ENCODE assay signal across 8 cellular contexts in the genomic region with DNA sequence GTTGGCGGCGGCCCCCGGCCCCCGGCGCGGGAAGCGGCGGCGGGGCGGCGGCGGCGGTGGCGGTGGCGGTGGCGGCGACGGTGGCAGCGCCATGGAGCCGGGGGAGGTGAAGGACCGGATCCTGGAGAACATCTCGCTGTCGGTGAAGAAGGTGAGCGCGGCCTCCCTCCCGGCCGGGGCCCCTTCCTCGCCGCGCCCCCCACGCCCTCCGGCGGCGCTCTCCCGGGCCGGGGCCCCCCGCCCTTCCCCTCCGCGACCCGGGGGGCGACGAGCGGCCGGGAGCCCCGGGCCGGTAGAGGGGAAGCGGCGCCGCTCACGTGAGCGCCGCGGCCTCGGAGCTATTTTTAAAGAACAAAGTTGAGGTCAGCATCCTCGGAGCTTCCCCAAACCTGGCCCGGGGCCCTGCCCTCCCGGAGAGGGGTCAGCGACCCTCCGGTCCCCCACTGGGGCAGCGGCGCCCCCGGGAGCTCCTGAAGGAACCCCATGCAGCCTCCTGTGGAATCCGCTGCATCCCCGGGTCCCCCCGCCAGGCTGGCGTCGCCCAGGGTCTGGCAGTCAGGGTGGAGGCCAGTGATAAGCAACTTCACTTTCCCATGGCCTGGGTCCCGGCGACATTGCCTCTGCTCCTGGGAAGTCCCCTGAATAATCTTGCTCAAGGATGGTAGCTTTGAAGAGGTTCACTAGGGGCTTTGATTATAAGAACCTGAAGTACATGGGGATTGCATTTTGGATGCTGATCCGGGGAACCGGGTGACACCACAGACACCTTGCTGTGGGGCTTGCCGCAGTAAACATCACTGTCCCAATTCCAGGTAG. TPM values are rescaled to one million over a fixed set of nuclear protein-coding genes. Genes with fewer than 3 reads are reported as not detected.
DNase-seq lines count a peak whose midpoint lies in the region; ATAC-seq, FAIRE-seq and TF ChIP-seq lines count a peak whose summit lies in the region.

No MANE protein-coding gene starts in this region.

- peaks cover 35 to 44% (median 42%) of the 10 kb centered on the region in 3 donors for H3K4me1 Mint-ChIP-seq in IgD-negative memory B cell
- H3K4me1 Mint-ChIP-seq in activated CD4-positive, alpha-beta memory T cell treated with anti-CD3 and anti-CD28 coated beads, Interleukin-2, amount 10 ng/mL, durations not matched to agents 7 days and 5 days, result peaks cover 41% of the 10 kb centered on the region

- no peaks in the 10 kb centered on the region for H3K27me3 Mint-ChIP-seq in IgD-negative memory B cell
- H3K27me3 Mint-ChIP-seq in activated CD4-positive, alpha-beta memory T cell treated with anti-CD3 and anti-CD28 coated beads, Interleukin-2, amount 10 ng/mL, durations not matched to agents 7 days and 5 days, result no peaks in the 10 kb centered on the region

- H3K36me3 Mint-ChIP-seq in IgD-negative memory B cell, result peaks cover 3% of the 10 kb centered on the region
- H3K36me3 Mint-ChIP-seq in activated CD4-positive, alpha-beta memory T cell treated with anti-CD3 and anti-CD28 coated beads, Interleukin-2, amount 10 ng/mL, durations not matched to agents 7 days and 5 days (ENCODE audit: low read depth), result peaks cover 13% of the 10 kb centered on the region

- peak overlapping the region; percentile 61 to 87 (median 73) for H3K4me3 ChIP-seq in endothelial cell of umbilical vein (replicated peaks in 1 of 3; ENCODE audit: insufficient read depth in 1 of 3, low read depth in 1 of 3, low read length in 3 of 3)
- peak overlapping the region; percentile 20 for H3K4me3 ChIP-seq in mucosa of stomach (ENCODE audit: low read length)
- H3K4me3 ChIP-seq in upper lobe of right lung, result peak overlapping the region; percentile 90

- TF ChIP-seq POLR2A in endothelial cell of umbilical vein (IDR thresholded peaks at IDR 0.05; ENCODE audit: low read depth, low read length), result no peak

- peak overlapping the region; percentile 88 for H3K9ac ChIP-seq in endothelial cell of umbilical vein (replicated peaks; ENCODE audit: extremely low read depth, insufficient read depth, low read length)
- H3K9ac ChIP-seq in mucosa of stomach (ENCODE audit: low read length), result peak overlapping the region; percentile 92

- FAIRE-seq in endothelial cell of umbilical vein (lab: Jason Lieb, UNC), result peak; percentile 82

- H3K36me3 ChIP-seq in endothelial cell of umbilical vein (ENCODE audit: control insufficient read depth in 2 of 2, extremely low read depth in 1 of 2, insufficient read depth in 2 of 2, low read length in 2 of 2) (peaks cover 0 to 2% of the 10 kb centered on the region in 2 experiments), mucosa of stomach (ENCODE audit: control insufficient read depth, insufficient read depth, low read length) (no peaks in the 10 kb centered on the region), upper lobe of right lung (no peaks in the 10 kb centered on the region)

- no peaks in the 10 kb centered on the region for H3K9me1 ChIP-seq in endothelial cell of umbilical vein (replicated peaks; ENCODE audit: control insufficient read depth, extremely low read depth, insufficient read depth, low read length)

- no peaks in the 10 kb centered on the region for H3K9me3 Mint-ChIP-seq in IgD-negative memory B cell
- H3K9me3 Mint-ChIP-seq in activated CD4-positive, alpha-beta memory T cell treated with anti-CD3 and anti-CD28 coated beads, Interleukin-2, amount 10 ng/mL, durations not matched to agents 7 days and 5 days, result no peaks in the 10 kb centered on the region

- DNase-seq in SKM-1 treated with dmso at 0.1 percent for 144 hours (lab: John Stamatoyannopoulos, UW; ENCODE audit: unreplicated experiment) (peak; percentile 39), SKM-1 (lab: John Stamatoyannopoulos, UW; ENCODE audit: unreplicated experiment) (no peak), endothelial cell of umbilical vein (ENCODE audit: low read depth, low spot score) (peak; percentile 47), upper lobe of right lung (peak; percentile 77), NCI-H226 (no peak)
- DNase-seq in activated CD4-positive, alpha-beta memory T cell treated with anti-CD3 and anti-CD28 coated beads, Interleukin-2, amount 10 ng/mL, durations not matched to agents 7 days and 5 days, result peak; percentile 46

- CTCF ChIA-PET in activated CD4-positive, alpha-beta memory T cell treated with anti-CD3 and anti-CD28 coated beads, Interleukin-2, amount 10 ng/mL, durations not matched to agents 7 days and 5 days (lab: Charles Lee), result interaction anchor here (1.1 to 1.9 kb wide), 4 partner anchors 12 to 68 kb away, joined by 3 to 5 read pairs (median 4); no protein-coding TSS in a partner anchor
- CTCF ChIA-PET in endothelial cell of umbilical vein (lab: Charles Lee), result interaction anchor here (0.9 to 1.4 kb wide), 3 partner anchors 17 to 91 kb away, joined by 3 to 4 read pairs (median 3); no protein-coding TSS in a partner anchor

- ATAC-seq in upper lobe of right lung, result peak; percentile 45

- intact Hi-C loops in endothelial cell of umbilical vein (cut with micrococcal nuclease), result loop anchor here (1.0 to 2.0 kb wide), 2 partner anchors 67 to 76 kb away; a partner anchor contains a TSS
- intact Hi-C loops in upper lobe of right lung (cut with DNase I), result no loop called here

- peak in 1 of 2 donors; percentile 8 for TF ChIP-seq CTCF in endothelial cell of umbilical vein (IDR thresholded peaks at IDR 0.05; ENCODE audit: extremely low read depth in 1 of 2, insufficient read depth in 1 of 2, low read depth in 1 of 2, low read length in 2 of 2)
- TF ChIP-seq CTCF in upper lobe of right lung (IDR thresholded peaks at IDR 0.05), result no peak

- peak overlapping the region; percentile 49 for H2AFZ ChIP-seq in endothelial cell of umbilical vein (ENCODE audit: low read depth, low read length)

- BruUV-seq in endothelial cell of umbilical vein (replicated peaks; lab: Mats Ljungman, UMichigan), result no TSS peak

- peak overlapping the region; percentile 70 for H3K27ac ChIP-seq in endothelial cell of umbilical vein (ENCODE audit: insufficient read depth, low read depth, low read length)
- peak overlapping the region; percentile 90 for H3K27ac ChIP-seq in upper lobe of right lung

- H3K4me3 Mint-ChIP-seq in IgD-negative memory B cell, result peak overlapping the region; percentile 80 to 95 (median 92)
- peak overlapping the region; percentile 86 for H3K4me3 Mint-ChIP-seq in activated CD4-positive, alpha-beta memory T cell treated with anti-CD3 and anti-CD28 coated beads, Interleukin-2, amount 10 ng/mL, durations not matched to agents 7 days and 5 days

- H3K27me3 ChIP-seq in endothelial cell of umbilical vein (ENCODE audit: control insufficient read depth in 2 of 2, insufficient read depth in 2 of 2, low read length in 2 of 2) (no peaks in the 10 kb centered on the region), mucosa of stomach (ENCODE audit: control insufficient read depth, insufficient read depth, low read length) (no peaks in the 10 kb centered on the region), upper lobe of right lung (no peaks in the 10 kb centered on the region)

- POLR2A ChIA-PET in activated CD4-positive, alpha-beta memory T cell treated with anti-CD3 and anti-CD28 coated beads, Interleukin-2, amount 10 ng/mL, durations not matched to agents 7 days and 5 days (lab: Charles Lee), result interaction anchor here (0.7 to 5.1 kb wide), 10 partner anchors 12 to 150 kb away, joined by 3 to 49 read pairs (median 4); a partner anchor contains a TSS
- POLR2A ChIA-PET in endothelial cell of umbilical vein (lab: Charles Lee), result interaction anchor here (0.6 kb wide), 1 partner anchor 65 kb away, joined by 3 read pairs; no protein-coding TSS in a partner anchor

- dilution Hi-C loops in endothelial cell of umbilical vein (cut with MboI; ENCODE audit: extremely low pct_ligation_motif_present, low sequenced_read_pairs), result no loop called here

- H3K79me2 ChIP-seq in endothelial cell of umbilical vein (ENCODE audit: control insufficient read depth, insufficient read depth, low read length), result peaks cover 46% of the 10 kb centered on the region

- H3K4me1 ChIP-seq in endothelial cell of umbilical vein (ENCODE audit: control insufficient read depth, extremely low read depth, insufficient read depth, low read length) (peaks cover 7% of the 10 kb centered on the region), mucosa of stomach (ENCODE audit: control insufficient read depth, insufficient read depth, low read length) (peaks cover 26% of the 10 kb centered on the region), upper lobe of right lung (peaks cover 14% of the 10 kb centered on the region)

- H4K20me1 ChIP-seq in endothelial cell of umbilical vein (replicated peaks; ENCODE audit: control insufficient read depth, extremely low read depth, insufficient read depth, low read length), result no peaks in the 10 kb centered on the region

- H3K9me3 ChIP-seq in endothelial cell of umbilical vein (replicated peaks; ENCODE audit: control insufficient read depth, insufficient read depth, low read length) (no peaks in the 10 kb centered on the region), mucosa of stomach (ENCODE audit: control insufficient read depth, low read length) (no peaks in the 10 kb centered on the region), upper lobe of right lung (no peaks in the 10 kb centered on the region)

- peak overlapping the region; percentile 91 to 98 (median 95) for H3K27ac Mint-ChIP-seq in IgD-negative memory B cell
- peak overlapping the region; percentile 86 for H3K27ac Mint-ChIP-seq in activated CD4-positive, alpha-beta memory T cell treated with anti-CD3 and anti-CD28 coated beads, Interleukin-2, amount 10 ng/mL, durations not matched to agents 7 days and 5 days

- peak overlapping the region; percentile 79 for H3K4me2 ChIP-seq in endothelial cell of umbilical vein (ENCODE audit: insufficient read depth, low read length)

RNA-seq across cellular contexts. Expression of a gene that starts 0.6 kb away (rescaled TPM):
- polyA plus RNA-seq in IgD-negative memory B cell (8.2 TPM), endothelial cell of umbilical vein (59.1 and 60.6 TPM in 2 replicates)
- 10 to 100 TPM; 55.4 to 58.8 TPM for total RNA-seq in activated CD4-positive, alpha-beta memory T cell treated with anti-CD3 and anti-CD28 coated beads, Interleukin-2, amount 10 ng/mL, durations not matched to agents 7 days and 5 days
- total RNA-seq in endothelial cell of umbilical vein (67.5 and 71.5 TPM in 2 replicates), upper lobe of right lung (90.9 TPM)
- 49.3 and 57.8 TPM in 2 replicates for polyA plus RNA-seq in endothelial cell of umbilical vein (2011; cell fraction: cytosol; rRNA removed)
- polyA plus RNA-seq in endothelial cell of umbilical vein (2011; cell fraction: nucleus; rRNA removed), result 97.8 and 120 TPM in 2 replicates
- 40.8 and 41.2 TPM in 2 replicates for polyA plus RNA-seq in endothelial cell of umbilical vein (2012)
- polyA minus RNA-seq in endothelial cell of umbilical vein, result 42.4 and 49.8 TPM in 2 replicates
- polyA minus RNA-seq in endothelial cell of umbilical vein (2011; cell fraction: cytosol; rRNA and poly(A)+ RNA removed), result 39.8 TPM
- 22.8 and 29.7 TPM in 2 replicates for polyA minus RNA-seq in endothelial cell of umbilical vein (2011; cell fraction: nucleus; rRNA and poly(A)+ RNA removed)

RNA-seq across cellular contexts. Expression of a gene that starts 51.4 kb away (rescaled TPM):
- polyA plus RNA-seq in IgD-negative memory B cell, result not detected
- total RNA-seq in activated CD4-positive, alpha-beta memory T cell treated with anti-CD3 and anti-CD28 coated beads, Interleukin-2, amount 10 ng/mL, durations not matched to agents 7 days and 5 days, result 1 to 10 TPM; 1.4 to 1.9 TPM
- total RNA-seq in endothelial cell of umbilical vein, result 0.76 and 1.1 TPM in 2 replicates
- 0.90 and 1.4 TPM in 2 replicates for polyA plus RNA-seq in endothelial cell of umbilical vein
- 0.28 and 0.59 TPM in 2 replicates for polyA plus RNA-seq in endothelial cell of umbilical vein (2011; cell fraction: cytosol; rRNA removed)
- polyA plus RNA-seq in endothelial cell of umbilical vein (2011; cell fraction: nucleus; rRNA removed), result 4.5 and 5.4 TPM in 2 replicates
- 0.41 and 0.49 TPM in 2 replicates for polyA plus RNA-seq in endothelial cell of umbilical vein (2012)
- 0.51 and 0.81 TPM in 2 replicates for polyA minus RNA-seq in endothelial cell of umbilical vein
- polyA minus RNA-seq in endothelial cell of umbilical vein (2011; cell fraction: cytosol; rRNA and poly(A)+ RNA removed), result not detected
- 1.3 and 2.4 TPM in 2 replicates for polyA minus RNA-seq in endothelial cell of umbilical vein (2011; cell fraction: nucleus; rRNA and poly(A)+ RNA removed)
- total RNA-seq in upper lobe of right lung, result 3.0 TPM

RNA-seq across cellular contexts. Expression of a gene that starts 57.6 kb away (rescaled TPM):
- not detected for polyA plus RNA-seq in IgD-negative memory B cell
- not detected for total RNA-seq in activated CD4-positive, alpha-beta memory T cell treated with anti-CD3 and anti-CD28 coated beads, Interleukin-2, amount 10 ng/mL, durations not matched to agents 7 days and 5 days
- total RNA-seq in endothelial cell of umbilical vein, result not detected in 2 replicates
- not detected in 2 replicates for polyA plus RNA-seq in endothelial cell of umbilical vein
- polyA plus RNA-seq in endothelial cell of umbilical vein (2011; cell fraction: cytosol; rRNA removed), result not detected in 2 replicates
- polyA plus RNA-seq in endothelial cell of umbilical vein (2011; cell fraction: nucleus; rRNA removed), result not detected in 2 replicates
- polyA plus RNA-seq in endothelial cell of umbilical vein (2012), result 0.14 TPM in 1 of 2 replicates, not detected in the other
- not detected in 2 replicates for polyA minus RNA-seq in endothelial cell of umbilical vein
- polyA minus RNA-seq in endothelial cell of umbilical vein (2011; cell fraction: cytosol; rRNA and poly(A)+ RNA removed), result not detected
- not detected in 2 replicates for polyA minus RNA-seq in endothelial cell of umbilical vein (2011; cell fraction: nucleus; rRNA and poly(A)+ RNA removed)
- not detected for total RNA-seq in upper lobe of right lung

Comparison
In these comparisons a context has a peak if more than half of its experiments do, and no peak if none do; other contexts are left out.
1. DNase-seq: peak in SKM-1 treated with dmso at 0.1 percent for 144 hours (single experiment), activated CD4-positive, alpha-beta memory T cell treated with anti-CD3 and anti-CD28 coated beads, Interleukin-2, amount 10 ng/mL, durations not matched to agents 7 days and 5 days (single experiment), endothelial cell of umbilical vein (single experiment) and upper lobe of right lung (single experiment); none in SKM-1 (single experiment) and NCI-H226 (single experiment).
2. H3K4me3 ChIP-seq: peak in every context shown above with its lines; median percentile 90 in upper lobe of right lung; 73 in endothelial cell of umbilical vein; 20 in mucosa of stomach.